In genomic region chr2:56971383-56971974, GRCh38 we compare ENCODE assay signal across 19 cellular contexts.
DNase-seq lines count a peak whose midpoint lies in the region; ATAC-seq, FAIRE-seq and TF ChIP-seq lines count a peak whose summit lies in the region.
"Had no signal": no experiment of that assay in that cellular context is flagged by ENCODE, and none has a peak within 500 bp of the region (broad histone marks: within the 10 kb centered on the region; RNA-seq: fewer than 3 reads in every experiment).

No MANE protein-coding gene starts in this region.

- no peaks in the 10 kb centered on the region for H3K4me1 ChIP-seq in pancreas
- H3K4me1 ChIP-seq: BE2C, HAP-1 had no signal

- H3K27me3 ChIP-seq in pancreas: no peaks in the 10 kb centered on the region
- H3K27me3 ChIP-seq: BE2C had no signal

- TF ChIP-seq CTCF in fibroblast of the aortic adventitia (IDR thresholded peaks at IDR 0.05; ENCODE audit: insufficient read depth, low read length) (no peak), pancreas (IDR thresholded peaks at IDR 0.05) (no peak)

- no peak for ATAC-seq in pancreas
- ATAC-seq: CD8-positive, alpha-beta T cell had no signal

- H3K36me3 ChIP-seq in pancreas: no peaks in the 10 kb centered on the region
- H3K36me3 ChIP-seq: BE2C, HAP-1 had no signal

- 47 to 50% methylated on average over 3 of the region's 3 CpGs for WGBS in pancreas, 2 donors

- peak; percentile 95 for FAIRE-seq in pancreas (lab: Jason Lieb, UNC)
- FAIRE-seq: A204.1, GM12892, GM19239, H1 had no signal

- intact Hi-C loops in pancreas (cut with DNase I): no loop called here

- peak; percentile 25 for DNase-seq in DMS53 (lab: John Stamatoyannopoulos, UW)
- DNase-seq in NCI-H226: peak; percentile 50
- peak; percentile 29 for DNase-seq in fibroblast of the aortic adventitia (ENCODE audit: low read depth)
- no peak for DNase-seq in pancreas
- no peak for DNase-seq in COLO829 (ENCODE audit: low spot score)
- no peak for DNase-seq in EL
- no peak for DNase-seq in activated CD4-positive, alpha-beta T cell treated with anti-CD3 and anti-CD28 coated beads for 4 hours
- DNase-seq: BE2C; Caco-2; CD8-positive, alpha-beta T cell; DMS 273 treated with DMSO at 0.1 percent for 48 hours; DMS79 treated with DMSO at 0.1 percent for 48 hours; GDM1; KG1 had no signal

- H3K4me3 ChIP-seq in fibroblast of the aortic adventitia (ENCODE audit: low read depth, low read length) (no peak overlapping the region), pancreas (no peak overlapping the region)
- H3K4me3 ChIP-seq: HAP-1 had no signal

- no peak overlapping the region for H3K27ac ChIP-seq in pancreas

- H3K9me3 ChIP-seq in pancreas: no peaks in the 10 kb centered on the region
- H3K9me3 ChIP-seq: BE2C, HAP-1 had no signal

Comparison
In these comparisons a context has a peak if more than half of its experiments do, and no peak if none do; other contexts are left out.
1. DNase-seq: peak in DMS53 (single experiment), NCI-H226 (single experiment) and fibroblast of the aortic adventitia (single experiment); none in pancreas (0 of 6), COLO829 (single experiment), EL (single experiment) and activated CD4-positive, alpha-beta T cell treated with anti-CD3 and anti-CD28 coated beads for 4 hours (0 of 2).